Comparison of ENCODE assay signal across 20 cellular contexts in the genomic region with DNA sequence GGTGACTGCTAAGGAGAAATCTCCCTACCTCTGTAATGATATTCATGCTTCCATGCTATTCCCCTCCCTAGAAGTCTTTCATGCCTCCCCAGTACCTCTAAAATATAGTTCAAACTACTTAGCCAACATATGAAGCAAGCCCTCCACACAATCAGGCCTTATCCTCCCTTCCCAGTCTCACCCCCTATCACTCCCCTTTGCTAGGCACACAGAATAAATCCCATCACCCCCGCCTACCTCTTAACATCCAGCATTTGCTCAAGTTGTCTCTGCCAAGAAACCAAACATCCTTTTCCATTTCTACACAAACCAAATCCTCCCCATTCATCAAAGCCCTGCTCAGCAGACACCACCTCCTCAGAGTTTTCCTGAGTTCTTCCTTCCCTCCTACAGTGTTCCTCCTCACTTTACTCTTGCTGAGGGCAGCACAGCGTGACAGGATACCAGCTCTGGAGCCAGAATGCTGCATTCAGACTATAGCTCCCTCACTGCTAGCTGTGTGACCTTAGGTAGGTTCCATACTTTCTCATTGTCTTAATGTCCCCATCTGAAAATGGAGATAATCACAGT. TPM values are rescaled to one million over a fixed set of nuclear protein-coding genes. Genes with fewer than 3 reads are reported as not detected.
"Had no signal": no experiment of that assay in that cellular context is flagged by ENCODE, and none has a peak within 500 bp of the region (broad histone marks: within the 10 kb centered on the region; RNA-seq: fewer than 3 reads in every experiment).

No MANE protein-coding gene starts in this region.

- H3K9me3 ChIP-seq: breast epithelium, heart left ventricle, neutrophil had no signal

- H3K27ac ChIP-seq: breast epithelium, epithelial cell of prostate, heart left ventricle, neutrophil, skin epidermis had no signal

- H3K27me3 Mint-ChIP-seq: activated CD4-positive, alpha-beta memory T cell treated with anti-CD3 and anti-CD28 coated beads for 36 hours; activated CD4-positive, alpha-beta T cell treated with anti-CD3 and anti-CD28 coated beads for 36 hours; activated CD8-positive, alpha-beta memory T cell treated with anti-CD3 and anti-CD28 coated beads, Interleukin-2, amount 10 ng/mL, durations not matched to agents 7 days and 5 days; activated naive CD8-positive, alpha-beta T cell treated with anti-CD3 and anti-CD28 coated beads, Interleukin-2, amount 10 ng/mL, durations not matched to agents 7 days and 5 days; progenitor cell of endocrine pancreas had no signal

- H3K36me3 Mint-ChIP-seq: activated CD4-positive, alpha-beta memory T cell treated with anti-CD3 and anti-CD28 coated beads for 36 hours had no signal

- H3K27ac Mint-ChIP-seq: activated CD4-positive, alpha-beta T cell treated with anti-CD3 and anti-CD28 coated beads for 36 hours; activated naive CD8-positive, alpha-beta T cell treated with anti-CD3 and anti-CD28 coated beads, Interleukin-2, amount 10 ng/mL, durations not matched to agents 7 days and 5 days; progenitor cell of endocrine pancreas had no signal

- H3K36me3 ChIP-seq: breast epithelium, neutrophil had no signal

- DNase-seq: activated CD4-positive, alpha-beta memory T cell treated with anti-CD3 and anti-CD28 coated beads for 36 hours; activated CD4-positive, alpha-beta T cell treated with anti-CD3 and anti-CD28 coated beads for 36 hours; activated CD8-positive, alpha-beta memory T cell treated with anti-CD3 and anti-CD28 coated beads, Interleukin-2, amount 10 ng/mL, durations not matched to agents 7 days and 5 days; activated gamma-delta T cell; activated naive CD8-positive, alpha-beta T cell treated with anti-CD3 and anti-CD28 coated beads, Interleukin-2, amount 10 ng/mL, durations not matched to agents 7 days and 5 days; activated T-cell treated with anti-CD3 and anti-CD28 coated beads, Interleukin-2, amount 50 U/mL, for 1 hour; cerebellar nuclear complex; effector memory CD4-positive, alpha-beta T cell; heart left ventricle; immature natural killer cell; right cardiac atrium; stimulated activated CD4-positive, alpha-beta T cell treated with anti-CD3 and anti-CD28 coated beads, Interleukin-4, amount 100 ng/mL, for 24 hours; stimulated activated naive CD8-positive, alpha-beta T cell treated with anti-CD3 and anti-CD28 coated beads, Interleukin-15, Interleukin-2, amounts not matched to agents 100 U/mL and 50 U/mL, for 24 hours; T-helper 2 cell; trophoblast cell had no signal

- H3K4me3 Mint-ChIP-seq: activated CD4-positive, alpha-beta memory T cell treated with anti-CD3 and anti-CD28 coated beads for 36 hours; activated CD8-positive, alpha-beta memory T cell treated with anti-CD3 and anti-CD28 coated beads, Interleukin-2, amount 10 ng/mL, durations not matched to agents 7 days and 5 days; activated naive CD8-positive, alpha-beta T cell treated with anti-CD3 and anti-CD28 coated beads, Interleukin-2, amount 10 ng/mL, durations not matched to agents 7 days and 5 days; immature natural killer cell had no signal

- H3K4me3 ChIP-seq: breast epithelium, heart left ventricle, skin epidermis had no signal

- H3K4me1 ChIP-seq: breast epithelium had no signal

- ATAC-seq: heart left ventricle; right cardiac atrium; stimulated activated naive CD8-positive, alpha-beta T cell treated with anti-CD3 and anti-CD28 coated beads, Interleukin-15, Interleukin-2, amounts not matched to agents 100 U/mL and 50 U/mL, for 24 hours had no signal

- H3K27me3 ChIP-seq: breast epithelium, heart left ventricle, neutrophil had no signal

- H3K9me3 Mint-ChIP-seq: activated CD4-positive, alpha-beta memory T cell treated with anti-CD3 and anti-CD28 coated beads for 36 hours; activated naive CD8-positive, alpha-beta T cell treated with anti-CD3 and anti-CD28 coated beads, Interleukin-2, amount 10 ng/mL, durations not matched to agents 7 days and 5 days; immature natural killer cell had no signal

RNA-seq across cellular contexts. Expression of gene DRC3, which starts 7.4 kb away (rescaled TPM):
- total RNA-seq: activated CD8-positive, alpha-beta memory T cell treated with anti-CD3 and anti-CD28 coated beads, Interleukin-2, amount 10 ng/mL, durations not matched to agents 7 days and 5 days had no signal
